ENCODE assay signal across 10 cellular contexts in the genomic region with DNA sequence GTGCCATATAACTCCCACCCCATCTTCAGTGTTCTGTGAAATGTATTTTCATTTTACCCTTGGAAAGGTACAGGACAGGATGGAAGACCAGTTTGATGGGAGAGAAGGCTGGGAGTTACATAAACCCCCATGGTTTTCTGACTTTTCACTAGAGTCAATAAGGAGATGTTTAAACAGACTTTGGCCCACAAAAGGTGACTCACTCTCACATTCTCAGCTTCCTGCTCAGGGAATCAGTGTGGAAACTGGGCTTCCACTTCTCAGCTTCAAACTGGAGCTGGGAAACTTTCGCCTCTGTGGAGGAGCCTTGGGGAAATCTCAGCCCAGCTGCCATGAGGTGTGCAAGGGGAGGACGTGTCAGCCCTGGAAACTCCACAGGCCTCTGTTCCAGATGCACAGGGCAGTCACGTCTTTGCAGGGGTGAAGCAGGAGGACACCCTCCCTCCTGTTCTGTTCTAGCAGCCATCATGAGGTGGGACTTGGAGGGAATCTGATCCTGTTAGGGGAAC.
DNase-seq lines count a peak whose midpoint lies in the region; ATAC-seq and TF ChIP-seq lines count a peak whose summit lies in the region.
"Had no signal": no experiment of that assay in that cellular context is flagged by ENCODE, and none has a peak within 500 bp of the region (broad histone marks: within the 10 kb centered on the region; RNA-seq: fewer than 3 reads in every experiment).

No MANE protein-coding gene starts in this region.

- ATAC-seq in GM19397 (IDR thresholded peaks at IDR 0.05; ENCODE audit: unreplicated experiment): no peak
- ATAC-seq: naive thymus-derived CD8-positive, alpha-beta T cell had no signal

- H3K4me3 ChIP-seq in fibroblast of mammary gland (ENCODE audit: control insufficient read depth, low read depth, low read length): no peak overlapping the region

- no peak for TF ChIP-seq CTCF in fibroblast of mammary gland (conservative IDR thresholded peaks at IDR 0.05; ENCODE audit: control insufficient read depth, insufficient read depth, low read depth, low read length)

- DNase-seq in DMS 273 (lab: John Stamatoyannopoulos, UW; ENCODE audit: unreplicated experiment) (peak; percentile 53), NCI-H69 (lab: John Stamatoyannopoulos, UW) (peak; percentile 85), fibroblast of mammary gland (ENCODE audit: low read depth) (peak; percentile 63), non-pigmented ciliary epithelial cell (ENCODE audit: low read depth) (peak; percentile 56), SKM-1 treated with dmso at 0.1 percent for 144 hours (lab: John Stamatoyannopoulos, UW; ENCODE audit: unreplicated experiment) (no peak), NCI-H526 treated with DMSO at 0.1 percent for 48 hours (lab: John Stamatoyannopoulos, UW) (no peak)
- no peak for DNase-seq in activated naive CD4-positive, alpha-beta T cell treated with Interleukin-2 at 50 U/mL for 16 hours
- DNase-seq: naive thymus-derived CD8-positive, alpha-beta T cell; stimulated activated CD4-positive, alpha-beta T cell treated with anti-CD3 and anti-CD28 coated beads, Interleukin-15, amount 100 ng/mL, for 24 hours had no signal

Comparison
In these comparisons a context has a peak if more than half of its experiments do, and no peak if none do; other contexts are left out.
1. DNase-seq: peak in DMS 273 (single experiment), NCI-H69 (single experiment), fibroblast of mammary gland (single experiment) and non-pigmented ciliary epithelial cell (single experiment); none in SKM-1 treated with dmso at 0.1 percent for 144 hours (single experiment), activated naive CD4-positive, alpha-beta T cell treated with Interleukin-2 at 50 U/mL for 16 hours (single experiment) and NCI-H526 treated with DMSO at 0.1 percent for 48 hours (single experiment).